Comparison of ENCODE assay signal across 20 cellular contexts in the genomic region with DNA sequence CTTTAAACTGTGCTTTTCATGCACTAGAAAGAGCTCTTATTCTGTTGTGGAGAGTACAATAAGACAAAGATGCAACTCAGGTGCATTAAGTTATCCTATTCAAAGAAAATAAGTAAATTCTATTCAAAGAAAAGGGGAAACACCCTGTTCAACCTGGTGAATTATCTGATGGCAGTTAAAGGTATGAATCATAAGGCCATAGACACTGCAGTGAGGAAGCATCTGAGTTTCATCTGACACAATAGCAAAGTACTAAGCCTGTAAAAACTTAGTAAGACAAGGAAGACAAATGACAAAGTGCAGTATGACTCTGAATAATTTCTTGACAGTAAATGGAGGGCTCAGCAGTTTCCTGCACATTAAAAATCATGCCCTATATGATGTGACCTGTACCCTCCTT.
DNase-seq lines count a peak whose midpoint lies in the region; ATAC-seq, FAIRE-seq and TF ChIP-seq lines count a peak whose summit lies in the region.
"Had no signal": no experiment of that assay in that cellular context is flagged by ENCODE, and none has a peak within 500 bp of the region (broad histone marks: within the 10 kb centered on the region; RNA-seq: fewer than 3 reads in every experiment).

No MANE protein-coding gene starts in this region.

- H2AFZ ChIP-seq in GM23338: no peak overlapping the region

- no peaks in the 10 kb centered on the region for H3K27me3 Mint-ChIP-seq in activated CD4-positive, alpha-beta memory T cell treated with anti-CD3 and anti-CD28 coated beads, Interleukin-2, amount 10 ng/mL, durations not matched to agents 7 days and 5 days
- no peaks in the 10 kb centered on the region for H3K27me3 Mint-ChIP-seq in activated CD4-positive, alpha-beta memory T cell treated with anti-CD3 and anti-CD28 coated beads for 36 hours
- H3K27me3 Mint-ChIP-seq in type B pancreatic cell (peaks cover 3% of the 10 kb centered on the region), GM23338 (ENCODE audit: insufficient read depth, low read depth, poor library complexity) (no peaks in the 10 kb centered on the region)
- H3K27me3 Mint-ChIP-seq: IgD-negative memory B cell had no signal

- no peaks in the 10 kb centered on the region for H3K79me2 ChIP-seq in GM23338 (replicated peaks; ENCODE audit: insufficient read depth)

- peaks cover 9% of the 10 kb centered on the region for H3K4me1 Mint-ChIP-seq in activated CD4-positive, alpha-beta memory T cell treated with anti-CD3 and anti-CD28 coated beads, Interleukin-2, amount 10 ng/mL, durations not matched to agents 7 days and 5 days
- no peaks in the 10 kb centered on the region for H3K4me1 Mint-ChIP-seq in activated CD4-positive, alpha-beta memory T cell treated with anti-CD3 and anti-CD28 coated beads for 36 hours (ENCODE audit: low read depth)
- peaks cover 4% of the 10 kb centered on the region for H3K4me1 Mint-ChIP-seq in type B pancreatic cell (ENCODE audit: unreplicated experiment)
- peaks cover 19% of the 10 kb centered on the region for H3K4me1 Mint-ChIP-seq in GM23338

- no peaks in the 10 kb centered on the region for H3K9me3 Mint-ChIP-seq in activated CD4-positive, alpha-beta memory T cell treated with anti-CD3 and anti-CD28 coated beads, Interleukin-2, amount 10 ng/mL, durations not matched to agents 7 days and 5 days
- no peaks in the 10 kb centered on the region for H3K9me3 Mint-ChIP-seq in activated CD4-positive, alpha-beta memory T cell treated with anti-CD3 and anti-CD28 coated beads for 36 hours
- no peaks in the 10 kb centered on the region for H3K9me3 Mint-ChIP-seq in type B pancreatic cell
- H3K9me3 Mint-ChIP-seq in GM23338: no peaks in the 10 kb centered on the region

- H3K36me3 Mint-ChIP-seq in activated CD4-positive, alpha-beta memory T cell treated with anti-CD3 and anti-CD28 coated beads, Interleukin-2, amount 10 ng/mL, durations not matched to agents 7 days and 5 days (ENCODE audit: low read depth): no peaks in the 10 kb centered on the region
- no peaks in the 10 kb centered on the region for H3K36me3 Mint-ChIP-seq in activated CD4-positive, alpha-beta memory T cell treated with anti-CD3 and anti-CD28 coated beads for 36 hours
- H3K36me3 Mint-ChIP-seq in type B pancreatic cell: no peaks in the 10 kb centered on the region
- no peaks in the 10 kb centered on the region for H3K36me3 Mint-ChIP-seq in GM23338 (ENCODE audit: low read depth)
- H3K36me3 Mint-ChIP-seq: CD8-positive, alpha-beta T cell had no signal

- TF ChIP-seq CTCF in foreskin keratinocyte (conservative IDR thresholded peaks at IDR 0.05): no peak
- no peak for TF ChIP-seq CTCF in type B pancreatic cell (conservative IDR thresholded peaks at IDR 0.05)
- no peak for TF ChIP-seq CTCF in GM23338 (conservative IDR thresholded peaks at IDR 0.05; ENCODE audit: low read depth in 2 of 2)
- no peak for TF ChIP-seq CTCF in heart right ventricle (IDR thresholded peaks at IDR 0.05)

- no peaks in the 10 kb centered on the region for H3K9me3 ChIP-seq in heart right ventricle
- H3K9me3 ChIP-seq: BLaER1 had no signal

- H4K20me1 ChIP-seq in GM23338 (replicated peaks; ENCODE audit: insufficient read depth): no peaks in the 10 kb centered on the region
- H4K20me1 ChIP-seq: BLaER1 had no signal

- no peaks in the 10 kb centered on the region for H3K9me2 ChIP-seq in GM23338 (ENCODE audit: insufficient read depth)

- CTCF ChIA-PET in activated CD4-positive, alpha-beta memory T cell treated with anti-CD3 and anti-CD28 coated beads, Interleukin-2, amount 10 ng/mL, durations not matched to agents 7 days and 5 days (lab: Charles Lee): no interaction called here
- CTCF ChIA-PET in activated CD4-positive, alpha-beta memory T cell treated with anti-CD3 and anti-CD28 coated beads for 36 hours (lab: Charles Lee): no interaction called here

- no peaks in the 10 kb centered on the region for H3F3A ChIP-seq in GM23338 (replicated peaks; ENCODE audit: low read depth)

- no peaks in the 10 kb centered on the region for H3K27me3 ChIP-seq in foreskin keratinocyte
- no peaks in the 10 kb centered on the region for H3K27me3 ChIP-seq in GM23338 (ENCODE audit: insufficient read depth)
- H3K27me3 ChIP-seq in heart right ventricle: no peaks in the 10 kb centered on the region
- H3K27me3 ChIP-seq: BLaER1 had no signal

- H3K4me2 ChIP-seq in GM23338: no peak overlapping the region
- H3K4me2 ChIP-seq: BLaER1 had no signal

- peak overlapping the region; percentile 59 for H3K27ac Mint-ChIP-seq in activated CD4-positive, alpha-beta memory T cell treated with anti-CD3 and anti-CD28 coated beads, Interleukin-2, amount 10 ng/mL, durations not matched to agents 7 days and 5 days
- no peak overlapping the region for H3K27ac Mint-ChIP-seq in activated CD4-positive, alpha-beta memory T cell treated with anti-CD3 and anti-CD28 coated beads for 36 hours
- H3K27ac Mint-ChIP-seq in type B pancreatic cell: peak overlapping the region; percentile 70
- no peak overlapping the region for H3K27ac Mint-ChIP-seq in GM23338
- H3K27ac Mint-ChIP-seq: CD8-positive, alpha-beta T cell; IgD-negative memory B cell had no signal

- H3K27ac ChIP-seq in foreskin keratinocyte (peak overlapping the region; percentile 48), GM23338 (ENCODE audit: low read depth) (no peak overlapping the region), heart right ventricle (no peak overlapping the region)
- H3K27ac ChIP-seq: BLaER1 had no signal

- no peak overlapping the region for H3K4me3 Mint-ChIP-seq in activated CD4-positive, alpha-beta memory T cell treated with anti-CD3 and anti-CD28 coated beads, Interleukin-2, amount 10 ng/mL, durations not matched to agents 7 days and 5 days
- no peak overlapping the region for H3K4me3 Mint-ChIP-seq in activated CD4-positive, alpha-beta memory T cell treated with anti-CD3 and anti-CD28 coated beads for 36 hours
- H3K4me3 Mint-ChIP-seq in type B pancreatic cell: no peak overlapping the region
- H3K4me3 Mint-ChIP-seq in GM23338: no peak overlapping the region
- H3K4me3 Mint-ChIP-seq: CD8-positive, alpha-beta T cell; IgD-negative memory B cell had no signal

- no peak for DNase-seq in activated CD4-positive, alpha-beta memory T cell treated with anti-CD3 and anti-CD28 coated beads, Interleukin-2, amount 10 ng/mL, durations not matched to agents 7 days and 5 days
- no peak for DNase-seq in activated CD4-positive, alpha-beta memory T cell treated with anti-CD3 and anti-CD28 coated beads for 36 hours
- DNase-seq in RCC 7860 (ENCODE audit: low spot score): peak; percentile 76
- peak; percentile 36 to 73 for DNase-seq in foreskin keratinocyte
- no peak for DNase-seq in type B pancreatic cell (ENCODE audit: extremely low spot score, unreplicated experiment)
- DNase-seq in GM23338 (ENCODE audit: low spot score): no peak
- no peak for DNase-seq in heart right ventricle
- DNase-seq: 8988T; CD8-positive, alpha-beta T cell; DMS 273 treated with DMSO at 0.1 percent for 48 hours; GF-D8; NCI-H187 treated with DMSO at 0.1 percent for 48 hours; NCI-H345; NCI-H526; RPMI8226 had no signal

- ATAC-seq in foreskin keratinocyte: peak; percentile 88
- ATAC-seq in GM19397 (IDR thresholded peaks at IDR 0.05; ENCODE audit: unreplicated experiment): no peak
- no peak for ATAC-seq in GM23338
- no peak for ATAC-seq in heart right ventricle
- ATAC-seq: CD8-positive, alpha-beta T cell had no signal

- no peak overlapping the region for H3K4me3 ChIP-seq in GM23338
- no peak overlapping the region for H3K4me3 ChIP-seq in heart right ventricle
- H3K4me3 ChIP-seq: BLaER1 had no signal

- H3K36me3 ChIP-seq in GM23338 (ENCODE audit: insufficient read depth) (no peaks in the 10 kb centered on the region), heart right ventricle (no peaks in the 10 kb centered on the region)
- H3K36me3 ChIP-seq: BLaER1 had no signal

- intact Hi-C loops in activated CD4-positive, alpha-beta memory T cell treated with anti-CD3 and anti-CD28 coated beads for 36 hours (cut with micrococcal nuclease): no loop called here
- intact Hi-C loops in heart right ventricle (cut with DNase I): no loop called here

- H3K4me1 ChIP-seq in foreskin keratinocyte (peaks cover 36% of the 10 kb centered on the region), GM23338 (ENCODE audit: insufficient read depth) (peaks cover 4% of the 10 kb centered on the region), heart right ventricle (peaks cover 0 to 29% (median 10%) of the 10 kb centered on the region in 9 donors)
- H3K4me1 ChIP-seq: BLaER1 had no signal

- FAIRE-seq in RCC 7860 (lab: Jason Lieb, UNC): peak; percentile 91
- FAIRE-seq: GM12891, HTR-8/SVneo had no signal

- POLR2A ChIA-PET in activated CD4-positive, alpha-beta memory T cell treated with anti-CD3 and anti-CD28 coated beads, Interleukin-2, amount 10 ng/mL, durations not matched to agents 7 days and 5 days (lab: Charles Lee): no interaction called here
- POLR2A ChIA-PET in activated CD4-positive, alpha-beta memory T cell treated with anti-CD3 and anti-CD28 coated beads for 36 hours (lab: Charles Lee): no interaction called here

TF ChIP-seq in GM23338, 12 proteins besides CTCF, POLR2A, EP300 and RAD21:
- no peak for TF ChIP-seq EZH2 (IDR thresholded peaks at IDR 0.05; ENCODE audit: low read depth, unreplicated experiment)

Comparison
In these comparisons a context has a peak if more than half of its experiments do, and no peak if none do; other contexts are left out.
1. H3K27ac Mint-ChIP-seq: peak in activated CD4-positive, alpha-beta memory T cell treated with anti-CD3 and anti-CD28 coated beads, Interleukin-2, amount 10 ng/mL, durations not matched to agents 7 days and 5 days (single experiment) and type B pancreatic cell (single experiment); none in activated CD4-positive, alpha-beta memory T cell treated with anti-CD3 and anti-CD28 coated beads for 36 hours (single experiment) and GM23338 (single experiment).
2. DNase-seq: peak in RCC 7860 (single experiment) and foreskin keratinocyte (2 of 2); none in activated CD4-positive, alpha-beta memory T cell treated with anti-CD3 and anti-CD28 coated beads, Interleukin-2, amount 10 ng/mL, durations not matched to agents 7 days and 5 days (single experiment), activated CD4-positive, alpha-beta memory T cell treated with anti-CD3 and anti-CD28 coated beads for 36 hours (single experiment), type B pancreatic cell (single experiment), GM23338 (single experiment) and heart right ventricle (0 of 2).